9 cellular contexts compared by ENCODE assay signal in genomic region chr2:217142649-217143266, GRCh38.
A peak's percentile ranks its signal among the peaks of the same experiment; 100 is the strongest.
DNase-seq lines count a peak whose midpoint lies in the region; ATAC-seq and TF ChIP-seq lines count a peak whose summit lies in the region.
"Had no signal": no experiment of that assay in that cellular context is flagged by ENCODE, and none has a peak within 500 bp of the region (broad histone marks: within the 10 kb centered on the region; RNA-seq: fewer than 3 reads in every experiment).

No MANE protein-coding gene starts in this region.

- H3K36me3 ChIP-seq in DND-41 (ENCODE audit: insufficient read depth, low read length) (no peaks in the 10 kb centered on the region), HCT116 (ENCODE audit: control insufficient read depth in 1 of 2, insufficient read depth in 2 of 2, low read length in 2 of 2) (no peaks in the 10 kb centered on the region), SU-DHL-6 (ENCODE audit: low read length) (no peaks in the 10 kb centered on the region)
- no peaks in the 10 kb centered on the region for H3K36me3 ChIP-seq in CD8-positive, alpha-beta T cell (ENCODE audit: insufficient read depth, low read length)
- no peaks in the 10 kb centered on the region for H3K36me3 ChIP-seq in CD4-positive, alpha-beta memory T cell (ENCODE audit: insufficient read depth, low read length)

- BruUV-seq in HCT116 (replicated peaks; lab: Mats Ljungman, UMichigan) = no TSS peak

- H3K27ac ChIP-seq in DND-41 (ENCODE audit: low read length) (no peak overlapping the region), HCT116 (ENCODE audit: low read depth, low read length) (no peak overlapping the region), SU-DHL-6 (ENCODE audit: low read depth, low read length) (no peak overlapping the region)
- H3K27ac ChIP-seq in CD8-positive, alpha-beta T cell (ENCODE audit: low read depth, low read length) = no peak overlapping the region
- no peak overlapping the region for H3K27ac ChIP-seq in CD4-positive, alpha-beta memory T cell (ENCODE audit: low read depth, low read length)

- no peaks in the 10 kb centered on the region for H3K4me1 ChIP-seq in DND-41 (ENCODE audit: insufficient read depth, low read length)
- H3K4me1 ChIP-seq in HCT116 (ENCODE audit: control insufficient read depth in 1 of 2, insufficient read depth in 2 of 2, low read length in 2 of 2) = no peaks in the 10 kb centered on the region
- H3K4me1 ChIP-seq in CD8-positive, alpha-beta T cell (ENCODE audit: insufficient read depth, low read length) = no peaks in the 10 kb centered on the region
- no peaks in the 10 kb centered on the region for H3K4me1 ChIP-seq in CD4-positive, alpha-beta memory T cell (ENCODE audit: insufficient read depth, low read length)

- POLR2A ChIA-PET in HCT116 (lab: Charles Lee) = no interaction called here
- POLR2A ChIA-PET in CD8-positive, alpha-beta T cell (lab: Charles Lee) = no interaction called here
- POLR2A ChIA-PET in CD4-positive, alpha-beta memory T cell (lab: Charles Lee; ENCODE audit: partially characterized antibody) = no interaction called here

- peak; percentile 74 for TF ChIP-seq RAD21 in HCT116 (IDR thresholded peaks at IDR 0.05; ENCODE audit: low read depth)

- H3K4me2 ChIP-seq in DND-41 (ENCODE audit: insufficient read depth, low read length) (no peak overlapping the region), HCT116 (ENCODE audit: low read length) (no peak overlapping the region), SU-DHL-6 (ENCODE audit: low read depth, low read length, poor library complexity, severe bottlenecking) (no peak overlapping the region)

- DNase-seq in DND-41 (peak; percentile 41), HCT116 (ENCODE audit: low read depth, low spot score) (peak; percentile 29), kidney tubule cell (ENCODE audit: low spot score) (peak; percentile 46), Right ventricle myocardium inferior (ENCODE audit: missing footprints) (no peak)
- no peak for DNase-seq in CD8-positive, alpha-beta T cell
- DNase-seq in CD4-positive, alpha-beta memory T cell = no peak
- DNase-seq: NCI-H1436 treated with DMSO at 0.1 percent for 48 hours had no signal

- no peaks in the 10 kb centered on the region for H3F3A ChIP-seq in SU-DHL-6 (ENCODE audit: insufficient read depth)

- H3K4me3 ChIP-seq in DND-41 (ENCODE audit: low read depth in 1 of 2, low read length in 2 of 2) (no peak overlapping the region), HCT116 (replicated peaks in 1 of 2; ENCODE audit: low read depth in 1 of 2, low read length in 2 of 2) (no peak overlapping the region), SU-DHL-6 (ENCODE audit: insufficient read depth, low read length, poor library complexity, severe bottlenecking) (no peak overlapping the region)
- H3K4me3 ChIP-seq in CD8-positive, alpha-beta T cell (ENCODE audit: low read depth, low read length) = no peak overlapping the region
- no peak overlapping the region for H3K4me3 ChIP-seq in CD4-positive, alpha-beta memory T cell (ENCODE audit: low read length in 2 of 2)

- no peak overlapping the region for H3K4me3 Mint-ChIP-seq in CD8-positive, alpha-beta T cell
- H3K4me3 Mint-ChIP-seq in CD4-positive, alpha-beta memory T cell = no peak overlapping the region

- CTCF ChIA-PET in HCT116 (lab: Charles Lee) = interaction anchor here (0.9 to 2.2 kb wide), 7 partner anchors 10 to 446 kb away, joined by 3 to 9 read pairs (median 4); partner anchors contain the start of gene IGFBP5
- CTCF ChIA-PET in CD8-positive, alpha-beta T cell (lab: Charles Lee) = no interaction called here
- CTCF ChIA-PET in CD4-positive, alpha-beta memory T cell (lab: Charles Lee; ENCODE audit: partially characterized antibody) = no interaction called here

- TF ChIP-seq CTCF in DND-41 (IDR thresholded peaks at IDR 0.05; ENCODE audit: borderline replicate concordance, extremely low read depth, low read length, poor library complexity, severe bottlenecking) (peak; percentile 65), HCT116 (IDR thresholded peaks at IDR 0.05 in 2 of 3, conservative IDR thresholded peaks at IDR 0.05 in 1 of 3; ENCODE audit: borderline replicate concordance in 1 of 3, insufficient read depth in 1 of 3, low read depth in 2 of 3, low read length in 2 of 3) (peak; percentile 75 to 88 (median 83); a peak in 5 of 6 replicates), SU-DHL-6 (IDR thresholded peaks at IDR 0.05; ENCODE audit: insufficient read depth, low read length, poor library complexity, severe bottlenecking) (peak; percentile 46)
- TF ChIP-seq CTCF in CD8-positive, alpha-beta T cell (IDR thresholded peaks at IDR 0.05) = no peak

- peaks cover 4% of the 10 kb centered on the region for H3K27me3 ChIP-seq in DND-41 (ENCODE audit: insufficient read depth, low read length, poor library complexity)
- peaks cover 22% of the 10 kb centered on the region for H3K27me3 ChIP-seq in HCT116 (ENCODE audit: insufficient read depth, low read length)
- H3K27me3 ChIP-seq in SU-DHL-6 (ENCODE audit: low read length) = no peaks in the 10 kb centered on the region
- H3K27me3 ChIP-seq in CD8-positive, alpha-beta T cell (ENCODE audit: insufficient read depth, low read length) = no peaks in the 10 kb centered on the region
- no peaks in the 10 kb centered on the region for H3K27me3 ChIP-seq in CD4-positive, alpha-beta memory T cell (ENCODE audit: insufficient read depth, low read length)

- no peaks in the 10 kb centered on the region for H3K36me3 Mint-ChIP-seq in CD8-positive, alpha-beta T cell
- peaks cover 0 to 2% of the 10 kb centered on the region in 2 donors for H3K36me3 Mint-ChIP-seq in CD4-positive, alpha-beta memory T cell

- H4K20me1 ChIP-seq in DND-41 (ENCODE audit: insufficient read depth, low read length) (no peaks in the 10 kb centered on the region), HCT116 (ENCODE audit: insufficient read depth) (no peaks in the 10 kb centered on the region; the same call in 1 of the 2 replicates), SU-DHL-6 (ENCODE audit: low read depth, low read length) (no peaks in the 10 kb centered on the region)

- no peaks in the 10 kb centered on the region for H3K4me1 Mint-ChIP-seq in CD8-positive, alpha-beta T cell (ENCODE audit: low read depth)
- no peaks in the 10 kb centered on the region for H3K4me1 Mint-ChIP-seq in CD4-positive, alpha-beta memory T cell

- no peak overlapping the region for H3K27ac Mint-ChIP-seq in CD8-positive, alpha-beta T cell
- H3K27ac Mint-ChIP-seq in CD4-positive, alpha-beta memory T cell = no peak overlapping the region

- H3K79me2 ChIP-seq in DND-41 (ENCODE audit: insufficient read depth, low read length) (no peaks in the 10 kb centered on the region), HCT116 (ENCODE audit: insufficient read depth, low read length) (no peaks in the 10 kb centered on the region), SU-DHL-6 (ENCODE audit: insufficient read depth, low read length) (no peaks in the 10 kb centered on the region)

- H3K9ac ChIP-seq in DND-41 (ENCODE audit: low read depth, low read length) (no peak overlapping the region), HCT116 (ENCODE audit: low read length) (no peak overlapping the region), SU-DHL-6 (ENCODE audit: low read length) (no peak overlapping the region)

- H3K9me2 ChIP-seq in HCT116 (ENCODE audit: insufficient read depth) (no peaks in the 10 kb centered on the region), SU-DHL-6 (replicated peaks; ENCODE audit: insufficient read depth, low read length) (no peaks in the 10 kb centered on the region)

- H3K9me3 ChIP-seq in DND-41 (ENCODE audit: insufficient read depth, low read length, severe bottlenecking) (peaks cover 3% of the 10 kb centered on the region), HCT116 (ENCODE audit: control insufficient read depth in 1 of 2, insufficient read depth in 1 of 2, low read depth in 1 of 2, low read length in 2 of 2) (no peaks in the 10 kb centered on the region; a peak in 1 of 4 replicates), SU-DHL-6 (ENCODE audit: insufficient read depth, low read length) (no peaks in the 10 kb centered on the region)
- no peaks in the 10 kb centered on the region for H3K9me3 ChIP-seq in CD8-positive, alpha-beta T cell (ENCODE audit: low read length)
- no peaks in the 10 kb centered on the region for H3K9me3 ChIP-seq in CD4-positive, alpha-beta memory T cell (ENCODE audit: control insufficient read depth in 1 of 2, low read length in 2 of 2)

- RAD21 ChIA-PET in HCT116 (lab: Charles Lee; ENCODE audit: low non-redundant PET in 1 of 2, low total read pairs in 2 of 2, uncharacterized antibody in 2 of 2, unreplicated experiment in 2 of 2) = no interaction called here

- intact Hi-C loops in HCT116 (cut with micrococcal nuclease) (loop anchor here (1.0 to 5.0 kb wide), 4 partner anchors 366 to 575 kb away; no protein-coding TSS in a partner anchor), Right ventricle myocardium inferior (cut with DNase I) (no loop called here)
- intact Hi-C loops in CD8-positive, alpha-beta T cell (cut with DNase I, micrococcal nuclease) = no loop called here
- intact Hi-C loops in CD4-positive, alpha-beta memory T cell (cut with micrococcal nuclease) = no loop called here

- ATAC-seq in DND-41 (ENCODE audit: insufficient read depth, low read depth) (no peak), HCT116 (peak; percentile 64), HG02759 (IDR thresholded peaks at IDR 0.05; ENCODE audit: unreplicated experiment) (no peak), Right ventricle myocardium inferior (no peak)
- no peak for ATAC-seq in CD8-positive, alpha-beta T cell

- no peak for TF ChIP-seq POLR2A in HCT116 (IDR thresholded peaks at IDR 0.05; ENCODE audit: borderline replicate concordance, extremely low read depth, insufficient read depth, insufficient read length)

- peaks cover 6% of the 10 kb centered on the region for H3K27me3 Mint-ChIP-seq in CD8-positive, alpha-beta T cell (ENCODE audit: low read depth)
- peaks cover 4 to 5% of the 10 kb centered on the region in 2 donors for H3K27me3 Mint-ChIP-seq in CD4-positive, alpha-beta memory T cell

- H2AFZ ChIP-seq in DND-41 (ENCODE audit: low read depth, low read length) (no peak overlapping the region), HCT116 (ENCODE audit: low read depth, low read length, poor library complexity, severe bottlenecking) (no peak overlapping the region), SU-DHL-6 (ENCODE audit: low read depth, low read length, severe bottlenecking) (no peak overlapping the region)

- H3K9me3 Mint-ChIP-seq in CD8-positive, alpha-beta T cell = peaks cover 21% of the 10 kb centered on the region
- H3K9me3 Mint-ChIP-seq in CD4-positive, alpha-beta memory T cell = peaks cover 3 to 41% (median 28%) of the 10 kb centered on the region in 8 donors

TF ChIP-seq in HCT116, 20 proteins besides CTCF, POLR2A, EP300 and RAD21:
- TF ChIP-seq CEBPB (IDR thresholded peaks at IDR 0.05; ENCODE audit: low read depth) (no peak), YY1 (IDR thresholded peaks at IDR 0.05; ENCODE audit: extremely low read depth, insufficient replicate concordance, low read depth, low read length) (peak; percentile 34), POLR2AphosphoS5 (IDR thresholded peaks at IDR 0.05; ENCODE audit: low read depth, low read length) (peak; percentile 36; the same call in 1 of the 2 replicates), CBX3 (IDR thresholded peaks at IDR 0.05; ENCODE audit: low read depth) (peak; percentile 15; the same call in 1 of the 2 replicates), FOSL1 (IDR thresholded peaks at IDR 0.05; ENCODE audit: low read depth) (0 out of 2 replicates have a peak, but pooled peaks have one; percentile 11), ZFX (IDR thresholded peaks at IDR 0.05) (no peak)

Comparison
In these comparisons a context has a peak if more than half of its experiments do, and no peak if none do; other contexts are left out.
1. DNase-seq: peak in DND-41 (single experiment), HCT116 (single experiment) and kidney tubule cell (single experiment); none in CD8-positive, alpha-beta T cell (0 of 7), CD4-positive, alpha-beta memory T cell (0 of 5) and Right ventricle myocardium inferior (single experiment).